Comparison of ENCODE assay signal across 27 cellular contexts in genomic region chr14:62718629-62719028, GRCh38.
"Had no signal": no experiment of that assay in that cellular context is flagged by ENCODE, and none has a peak within 500 bp of the region (broad histone marks: within the 10 kb centered on the region; RNA-seq: fewer than 3 reads in every experiment).

No MANE protein-coding gene starts in this region.

- H3K27me3 Mint-ChIP-seq: dendritic cell treated with granulocyte-macrophage colony-stimulating factor and Interleukin-4, amounts not matched to agents 40 ng/mL and 50 ng/mL, for 4 days; effector memory CD8-positive, alpha-beta T cell had no signal

- H3K27ac Mint-ChIP-seq: dendritic cell treated with granulocyte-macrophage colony-stimulating factor and Interleukin-4, amounts not matched to agents 40 ng/mL and 50 ng/mL, for 4 days; effector memory CD8-positive, alpha-beta T cell; endodermal cell; mesothelial cell of epicardium had no signal

- H3K36me3 Mint-ChIP-seq: mesothelial cell of epicardium had no signal

- H3K4me3 Mint-ChIP-seq: dendritic cell treated with granulocyte-macrophage colony-stimulating factor and Interleukin-4, amounts not matched to agents 40 ng/mL and 50 ng/mL, for 4 days; effector memory CD8-positive, alpha-beta T cell; endodermal cell; mesothelial cell of epicardium had no signal

- H3K4me3 ChIP-seq: esophagus squamous epithelium, gastrocnemius medialis, heart right ventricle, left lung, lower lobe of right lung, mucosa of descending colon had no signal

- H3K4me1 ChIP-seq: esophagus squamous epithelium, gastrocnemius medialis, heart right ventricle, left lung, lower lobe of right lung had no signal

- H3K9me3 ChIP-seq: esophagus squamous epithelium, gastrocnemius medialis, lower lobe of right lung had no signal

- H3K27ac ChIP-seq: epithelial cell of prostate, esophagus squamous epithelium, gastrocnemius medialis, heart right ventricle, left lung, lower lobe of right lung had no signal

- H3K4me1 Mint-ChIP-seq: mesothelial cell of epicardium had no signal

- FAIRE-seq: colon, endometrium, islet of Langerhans, keratinocyte had no signal

- H3K27me3 ChIP-seq: esophagus squamous epithelium, gastrocnemius medialis, heart right ventricle, left lung had no signal

- H3K36me3 ChIP-seq: esophagus squamous epithelium, gastrocnemius medialis, heart right ventricle, left lung, lower lobe of right lung had no signal

- ATAC-seq: effector memory CD8-positive, alpha-beta T cell; esophagus mucosa; gastrocnemius medialis; heart right ventricle; left cardiac atrium; left lung; left ventricle myocardium superior; lower lobe of right lung; mucosa of descending colon had no signal

- DNase-seq: cortex of kidney; effector CD8-positive, alpha-beta T cell; effector memory CD8-positive, alpha-beta T cell; endodermal cell; erythroblast; esophagus squamous epithelium; foreskin fibroblast; foreskin melanocyte; gastrocnemius medialis; glutamatergic neuron; head of caudate nucleus; heart right ventricle; hippocampal formation; left cardiac atrium; left lung; left ventricle myocardium superior; lower lobe of right lung; mesenchymal stem cell; mucosa of descending colon had no signal
